ENCODE assay signal across 9 cellular contexts in the genomic region with DNA sequence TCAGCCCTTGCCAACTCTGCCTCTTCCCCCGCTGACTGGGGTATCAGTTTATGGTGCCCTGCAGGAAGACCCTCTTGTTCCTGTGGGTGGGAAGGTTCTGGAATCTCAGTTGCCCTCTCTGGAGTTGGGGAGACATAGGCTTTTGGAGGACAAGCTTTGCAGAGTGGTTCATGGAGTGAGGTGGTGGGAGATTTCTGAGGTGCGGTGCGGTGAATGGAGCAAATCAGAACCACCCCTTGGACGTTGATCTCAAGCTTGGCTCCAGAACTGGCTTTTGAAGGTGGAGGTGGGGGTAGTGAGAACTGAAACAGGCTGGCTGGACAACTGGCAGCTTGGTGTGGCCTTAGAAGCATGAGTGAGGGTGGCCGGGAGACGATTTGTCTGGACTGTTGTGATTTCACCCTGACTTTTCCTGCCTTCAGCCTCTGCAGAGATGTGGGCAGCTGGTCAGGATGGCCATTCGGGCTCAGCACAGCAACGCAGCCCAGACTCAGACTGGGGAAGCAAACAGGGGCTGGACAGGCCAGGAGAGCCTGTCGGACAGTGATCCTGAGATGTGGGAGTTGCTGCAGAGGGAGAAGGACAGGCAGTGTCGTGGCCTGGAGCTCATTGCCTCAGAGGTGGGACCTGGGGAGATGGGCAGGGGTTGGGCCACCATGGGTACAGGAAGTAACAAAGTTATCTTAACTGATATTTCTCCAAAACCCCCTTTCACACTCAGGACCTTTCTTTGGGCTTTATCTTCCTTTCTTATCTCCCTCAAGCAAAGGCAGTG. TPM values are rescaled to one million over a fixed set of nuclear protein-coding genes. Genes with fewer than 3 reads are reported as not detected.
DNase-seq lines count a peak whose midpoint lies in the region; ATAC-seq and TF ChIP-seq lines count a peak whose summit lies in the region.
"Had no signal": no experiment of that assay in that cellular context is flagged by ENCODE, and none has a peak within 500 bp of the region (broad histone marks: within the 10 kb centered on the region; RNA-seq: fewer than 3 reads in every experiment).

No MANE protein-coding gene starts in this region.

- H3K4me3 ChIP-seq in adrenal gland (peak overlapping the region in 2 of 4 donors; percentile 33 to 58), kidney epithelial cell (ENCODE audit: low read depth, low read length) (peak overlapping the region; percentile 67), testis (peak overlapping the region; percentile 45 to 63)

- H3K36me3 ChIP-seq in adrenal gland (replicated peaks in 1 of 2) (peaks cover 0 to 30% of the 10 kb centered on the region in 2 donors), kidney epithelial cell (ENCODE audit: control insufficient read depth, insufficient read depth, low read length) (peaks cover 1% of the 10 kb centered on the region), testis (ENCODE audit: low read depth, missing control alignments) (no peaks in the 10 kb centered on the region)

- peaks cover 44% of the 10 kb centered on the region for H3K36me3 Mint-ChIP-seq in activated CD4-positive, alpha-beta T cell treated with anti-CD3 and anti-CD28 coated beads, Interleukin-2, amount 10 ng/mL, durations not matched to agents 7 days and 5 days (ENCODE audit: low read depth)

- peak overlapping the region in 3 of 5 donors; percentile 44 to 87 (median 84) for H3K27ac ChIP-seq in adrenal gland
- no peak overlapping the region for H3K27ac ChIP-seq in testis

- H3K4me1 ChIP-seq in adrenal gland (replicated peaks in 1 of 2) (peaks cover 9 to 12% of the 10 kb centered on the region in 2 donors), testis (peaks cover 26% of the 10 kb centered on the region)

- H3K4me1 Mint-ChIP-seq in activated CD4-positive, alpha-beta T cell treated with anti-CD3 and anti-CD28 coated beads, Interleukin-2, amount 10 ng/mL, durations not matched to agents 7 days and 5 days, result peaks cover 67% of the 10 kb centered on the region

- ATAC-seq in HG02642 (IDR thresholded peaks at IDR 0.05; ENCODE audit: poor library complexity, unreplicated experiment), result no peak

- H3K9me3 ChIP-seq in adrenal gland (replicated peaks in 1 of 3) (no peaks in the 10 kb centered on the region), testis (no peaks in the 10 kb centered on the region)

- no peaks in the 10 kb centered on the region for H3K9me3 Mint-ChIP-seq in activated CD4-positive, alpha-beta T cell treated with anti-CD3 and anti-CD28 coated beads, Interleukin-2, amount 10 ng/mL, durations not matched to agents 7 days and 5 days

- WGBS in adrenal gland, 4 donors, result 65 to 74% (median 70%) methylated on average over 9 to 10 of the region's 10 CpGs
- WGBS in testis, 2 donors, result 42 to 64% methylated on average over 9 to 10 of the region's 10 CpGs

- POLR2A ChIA-PET in activated CD4-positive, alpha-beta T cell treated with anti-CD3 and anti-CD28 coated beads, Interleukin-2, amount 10 ng/mL, durations not matched to agents 7 days and 5 days (lab: Charles Lee), result interaction anchor here (0.6 kb wide), 1 partner anchor 12 kb away, joined by 5 read pairs; no protein-coding TSS in a partner anchor

- intact Hi-C loops in adrenal gland (cut with DNase I), result no loop called here
- intact Hi-C loops in testis (cut with DNase I; ENCODE audit: low total_unique reads), result no loop called here

- DNase-seq in activated CD4-positive, alpha-beta T cell treated with anti-CD3 and anti-CD28 coated beads, Interleukin-2, amount 10 ng/mL, durations not matched to agents 7 days and 5 days, result no peak
- no peak for DNase-seq in activated CD4-positive, alpha-beta T cell treated with anti-CD3 and anti-CD28 coated beads, Interleukin-2, amount 50 U/mL, for 48 hours
- no peak for DNase-seq in adrenal gland
- no peak for DNase-seq in kidney epithelial cell (ENCODE audit: low read depth)
- no peak for DNase-seq in testis
- DNase-seq in AG08395 (ENCODE audit: low spot score), result no peak
- DNase-seq in activated CD4-positive, alpha-beta T cell treated with anti-CD3 and anti-CD28 coated beads, Interleukin-2, amount 50 U/mL, for 1 hour, result no peak
- DNase-seq: NCI-H1694 had no signal

- TF ChIP-seq CTCF in adrenal gland (IDR thresholded peaks at IDR 0.05) (no peak), kidney epithelial cell (IDR thresholded peaks at IDR 0.05; ENCODE audit: insufficient read depth, low read length, poor library complexity, severe bottlenecking) (no peak), testis (IDR thresholded peaks at IDR 0.05) (no peak)

- H3K4me3 Mint-ChIP-seq in activated CD4-positive, alpha-beta T cell treated with anti-CD3 and anti-CD28 coated beads, Interleukin-2, amount 10 ng/mL, durations not matched to agents 7 days and 5 days, result peak overlapping the region; percentile 97

- peaks cover 20% of the 10 kb centered on the region for H3K27me3 Mint-ChIP-seq in activated CD4-positive, alpha-beta T cell treated with anti-CD3 and anti-CD28 coated beads, Interleukin-2, amount 10 ng/mL, durations not matched to agents 7 days and 5 days

- CTCF ChIA-PET in activated CD4-positive, alpha-beta T cell treated with anti-CD3 and anti-CD28 coated beads, Interleukin-2, amount 10 ng/mL, durations not matched to agents 7 days and 5 days (lab: Charles Lee), result interaction anchor here (2.3 to 10.9 kb wide), 4 partner anchors 12 to 223 kb away, joined by 10 to 332 read pairs (median 35); partner anchors contain the start of genes INHBE and STAC3

- H3K27ac Mint-ChIP-seq in activated CD4-positive, alpha-beta T cell treated with anti-CD3 and anti-CD28 coated beads, Interleukin-2, amount 10 ng/mL, durations not matched to agents 7 days and 5 days, result peak overlapping the region; percentile 96

- H3K27me3 ChIP-seq in adrenal gland (peaks cover 17% of the 10 kb centered on the region), kidney epithelial cell (ENCODE audit: control insufficient read depth, insufficient read depth, low read length) (peaks cover 26% of the 10 kb centered on the region), testis (no peaks in the 10 kb centered on the region)

- TF ChIP-seq POLR2A in adrenal gland (IDR thresholded peaks at IDR 0.05) (no peak), testis (IDR thresholded peaks at IDR 0.05) (no peak)

RNA-seq across cellular contexts. Expression of gene SHMT2, which starts 1.1 kb away (rescaled TPM):
- 100 to 1,000 TPM; 137 to 141 TPM for total RNA-seq in activated CD4-positive, alpha-beta T cell treated with anti-CD3 and anti-CD28 coated beads, Interleukin-2, amount 10 ng/mL, durations not matched to agents 7 days and 5 days
- 10 to 100 TPM; 57.0 to 94.7 (median 71.8) TPM for total RNA-seq in adrenal gland
- 10 to 100 TPM; 25.2 to 43.0 (median 29.0) TPM for polyA plus RNA-seq in adrenal gland
- 490 and 536 TPM in 2 replicates for total RNA-seq in kidney epithelial cell
- total RNA-seq in testis, result 10 to 100 TPM; 25.9 to 33.9 TPM
- polyA plus RNA-seq in testis (ENCODE audit: insufficient read depth, low read depth, low replicate concordance), result 24.8 TPM

RNA-seq across cellular contexts. Expression of gene NXPH4, which starts 14.0 kb away (rescaled TPM):
- total RNA-seq in activated CD4-positive, alpha-beta T cell treated with anti-CD3 and anti-CD28 coated beads, Interleukin-2, amount 10 ng/mL, durations not matched to agents 7 days and 5 days, result under 1 TPM; 0.29 to 0.32 TPM
- 1 to 10 TPM in 1 of 8 donors, under 1 TPM in 4, not detected in 3; 0.15 to 3.7 (median 0.42) TPM for total RNA-seq in adrenal gland
- polyA plus RNA-seq in adrenal gland, result 1 to 10 TPM in 2 of 3 donors, under 1 TPM in 1; 0.62 to 1.7 (median 1.2) TPM
- total RNA-seq in kidney epithelial cell, result 3.1 and 5.9 TPM in 2 replicates
- total RNA-seq in testis, result 1 to 10 TPM; 7.5 to 7.7 TPM
- polyA plus RNA-seq in testis (ENCODE audit: insufficient read depth, low read depth, low replicate concordance), result 1.8 TPM

RNA-seq across cellular contexts. Expression of gene STAC3, which starts 20.4 kb away (rescaled TPM):
- total RNA-seq in activated CD4-positive, alpha-beta T cell treated with anti-CD3 and anti-CD28 coated beads, Interleukin-2, amount 10 ng/mL, durations not matched to agents 7 days and 5 days, result 1 to 10 TPM; 5.1 to 5.2 TPM
- total RNA-seq in adrenal gland (1 to 10 TPM in 7 of 8 donors, under 1 TPM in 1; 0.30 to 4.1 (median 2.5) TPM), kidney epithelial cell (0.71 TPM in 1 of 2 replicates, not detected in the other), testis (10 to 100 TPM in 1 of 2 donors, 1 to 10 TPM in 1; 5.0 to 12.0 TPM)
- polyA plus RNA-seq in adrenal gland (10 to 100 TPM in 1 of 3 donors, 1 to 10 TPM in 2; 2.0 to 10.5 (median 4.5) TPM), testis (ENCODE audit: insufficient read depth, low read depth, low replicate concordance) (23.4 TPM)

Comparison
In these comparisons a context has a peak if more than half of its experiments do, and no peak if none do; other contexts are left out.
1. H3K27ac ChIP-seq: peak in adrenal gland (3 of 5); none in testis (0 of 2).